ENCODE assay signal across 16 cellular contexts in genomic region chr11:32436751-32437405, GRCh38. TPM values are rescaled to one million over a fixed set of nuclear protein-coding genes. Genes with fewer than 3 reads are reported as not detected.
A peak's percentile ranks its signal among the peaks of the same experiment; 100 is the strongest.
DNase-seq lines count a peak whose midpoint lies in the region; ATAC-seq and TF ChIP-seq lines count a peak whose summit lies in the region.
"Had no signal": no experiment of that assay in that cellular context is flagged by ENCODE, and none has a peak within 500 bp of the region (broad histone marks: within the 10 kb centered on the region; RNA-seq: fewer than 3 reads in every experiment).

No MANE protein-coding gene starts in this region.

- no peaks in the 10 kb centered on the region for H3K36me3 ChIP-seq in H7 (replicated peaks; ENCODE audit: control insufficient read depth, insufficient read depth, low read length)
- H3K36me3 ChIP-seq: Peyer's patch had no signal

- no peak overlapping the region for H3K4me3 Mint-ChIP-seq in activated CD4-positive, alpha-beta T cell treated with anti-CD3 and anti-CD28 coated beads for 36 hours
- no peak overlapping the region for H3K4me3 Mint-ChIP-seq in activated CD4-positive, alpha-beta T cell treated with anti-CD3 and anti-CD28 coated beads, Interleukin-2, amount 10 ng/mL, durations not matched to agents 7 days and 5 days
- H3K4me3 Mint-ChIP-seq in dendritic cell treated with granulocyte-macrophage colony-stimulating factor and Interleukin-4, amounts not matched to agents 40 ng/mL and 50 ng/mL, for 4 days = peak overlapping the region; percentile 67
- no peak overlapping the region for H3K4me3 Mint-ChIP-seq in osteocyte (ENCODE audit: unreplicated experiment)

- POLR2A ChIA-PET in activated CD4-positive, alpha-beta T cell treated with anti-CD3 and anti-CD28 coated beads for 36 hours (lab: Charles Lee) = no interaction called here
- POLR2A ChIA-PET in activated CD4-positive, alpha-beta T cell treated with anti-CD3 and anti-CD28 coated beads, Interleukin-2, amount 10 ng/mL, durations not matched to agents 7 days and 5 days (lab: Charles Lee) = no interaction called here

- H3K27ac Mint-ChIP-seq in activated CD4-positive, alpha-beta T cell treated with anti-CD3 and anti-CD28 coated beads for 36 hours = no peak overlapping the region
- no peak overlapping the region for H3K27ac Mint-ChIP-seq in activated CD4-positive, alpha-beta T cell treated with anti-CD3 and anti-CD28 coated beads, Interleukin-2, amount 10 ng/mL, durations not matched to agents 7 days and 5 days
- no peak overlapping the region for H3K27ac Mint-ChIP-seq in dendritic cell treated with granulocyte-macrophage colony-stimulating factor and Interleukin-4, amounts not matched to agents 40 ng/mL and 50 ng/mL, for 4 days
- no peak overlapping the region for H3K27ac Mint-ChIP-seq in osteocyte (ENCODE audit: unreplicated experiment)

- peaks cover 76% of the 10 kb centered on the region for H3K27me3 Mint-ChIP-seq in activated CD4-positive, alpha-beta T cell treated with anti-CD3 and anti-CD28 coated beads for 36 hours
- peaks cover 87% of the 10 kb centered on the region for H3K27me3 Mint-ChIP-seq in activated CD4-positive, alpha-beta T cell treated with anti-CD3 and anti-CD28 coated beads, Interleukin-2, amount 10 ng/mL, durations not matched to agents 7 days and 5 days
- peaks cover 97% of the 10 kb centered on the region for H3K27me3 Mint-ChIP-seq in dendritic cell treated with granulocyte-macrophage colony-stimulating factor and Interleukin-4, amounts not matched to agents 40 ng/mL and 50 ng/mL, for 4 days
- peaks cover 90% of the 10 kb centered on the region for H3K27me3 Mint-ChIP-seq in osteocyte (ENCODE audit: unreplicated experiment)

- CTCF ChIA-PET in activated CD4-positive, alpha-beta T cell treated with anti-CD3 and anti-CD28 coated beads for 36 hours (lab: Charles Lee) = no interaction called here
- CTCF ChIA-PET in activated CD4-positive, alpha-beta T cell treated with anti-CD3 and anti-CD28 coated beads, Interleukin-2, amount 10 ng/mL, durations not matched to agents 7 days and 5 days (lab: Charles Lee) = interaction anchor here (1.6 kb wide), 1 partner anchor 10 kb away, joined by 4 read pairs; no protein-coding TSS in a partner anchor

- TF ChIP-seq CTCF in osteocyte (IDR thresholded peaks at IDR 0.05) (no peak), GM13976 (IDR thresholded peaks at IDR 0.05; ENCODE audit: borderline replicate concordance, control extremely low read depth, extremely low read depth, insufficient read depth, missing control alignments) (no peak)

- peak; percentile 17 for DNase-seq in activated CD4-positive, alpha-beta T cell treated with anti-CD3 and anti-CD28 coated beads for 36 hours
- no peak for DNase-seq in activated CD4-positive, alpha-beta T cell treated with anti-CD3 and anti-CD28 coated beads, Interleukin-2, amount 10 ng/mL, durations not matched to agents 7 days and 5 days
- peak; percentile 72 for DNase-seq in H7
- peak; percentile 64 for DNase-seq in osteocyte (ENCODE audit: extremely low spot score, unreplicated experiment)
- DNase-seq in AG08396 (ENCODE audit: low spot score) = no peak
- no peak for DNase-seq in GM13976 (ENCODE audit: low spot score)
- DNase-seq in medulla oblongata (ENCODE audit: extremely low spot score) = no peak
- DNase-seq: activated CD4-positive, alpha-beta T cell treated with anti-CD3 and anti-CD28 coated beads for 4 hours; activated gamma-delta T cell treated with Interleukin-2 at 50 U/mL for 16 hours; cerebellar nuclear complex; NCI-H1105 treated with DMSO at 0.1 percent for 48 hours; Peyer's patch; substantia nigra had no signal

- in situ Hi-C loops in GM13976 (cut with MboI; ENCODE audit: low sequenced_read_pairs, unreplicated experiment) = no loop called here

- peaks cover 100% of the 10 kb centered on the region for H3K27me3 ChIP-seq in H7 (ENCODE audit: control insufficient read depth, insufficient read depth, low read length)

- no peak for ATAC-seq in activated CD4-positive, alpha-beta T cell treated with anti-CD3 and anti-CD28 coated beads for 36 hours

- no peaks in the 10 kb centered on the region for H3K9me3 Mint-ChIP-seq in activated CD4-positive, alpha-beta T cell treated with anti-CD3 and anti-CD28 coated beads for 36 hours (ENCODE audit: low read depth)
- H3K9me3 Mint-ChIP-seq in activated CD4-positive, alpha-beta T cell treated with anti-CD3 and anti-CD28 coated beads, Interleukin-2, amount 10 ng/mL, durations not matched to agents 7 days and 5 days = no peaks in the 10 kb centered on the region
- H3K9me3 Mint-ChIP-seq in dendritic cell treated with granulocyte-macrophage colony-stimulating factor and Interleukin-4, amounts not matched to agents 40 ng/mL and 50 ng/mL, for 4 days = no peaks in the 10 kb centered on the region
- H3K9me3 Mint-ChIP-seq in osteocyte (ENCODE audit: unreplicated experiment) = no peaks in the 10 kb centered on the region

- H3K4me3 ChIP-seq in H7 (ENCODE audit: insufficient read depth, low read depth, low read length) = no peak overlapping the region; the same call in 1 of the 2 replicates
- H3K4me3 ChIP-seq: Peyer's patch had no signal

- H3K4me1 Mint-ChIP-seq in activated CD4-positive, alpha-beta T cell treated with anti-CD3 and anti-CD28 coated beads for 36 hours = peaks cover 37% of the 10 kb centered on the region
- H3K4me1 Mint-ChIP-seq in activated CD4-positive, alpha-beta T cell treated with anti-CD3 and anti-CD28 coated beads, Interleukin-2, amount 10 ng/mL, durations not matched to agents 7 days and 5 days = peaks cover 32% of the 10 kb centered on the region
- H3K4me1 Mint-ChIP-seq in dendritic cell treated with granulocyte-macrophage colony-stimulating factor and Interleukin-4, amounts not matched to agents 40 ng/mL and 50 ng/mL, for 4 days (ENCODE audit: low read depth) = peaks cover 64% of the 10 kb centered on the region
- H3K4me1 Mint-ChIP-seq in osteocyte (ENCODE audit: unreplicated experiment) = peaks cover 32% of the 10 kb centered on the region

- intact Hi-C loops in activated CD4-positive, alpha-beta T cell treated with anti-CD3 and anti-CD28 coated beads for 36 hours (cut with DNase I, micrococcal nuclease) = loop anchor here (5.0 to 10.0 kb wide), 3 partner anchors 358 to 635 kb away; partner anchors contain the start of gene CCDC73 (in 2 of the 2)
- intact Hi-C loops in dendritic cell treated with granulocyte-macrophage colony-stimulating factor and Interleukin-4, amounts not matched to agents 40 ng/mL and 50 ng/mL, for 4 days (cut with micrococcal nuclease) = no loop called here

- no peaks in the 10 kb centered on the region for H3K36me3 Mint-ChIP-seq in activated CD4-positive, alpha-beta T cell treated with anti-CD3 and anti-CD28 coated beads for 36 hours (ENCODE audit: low read depth)
- H3K36me3 Mint-ChIP-seq in activated CD4-positive, alpha-beta T cell treated with anti-CD3 and anti-CD28 coated beads, Interleukin-2, amount 10 ng/mL, durations not matched to agents 7 days and 5 days (ENCODE audit: low read depth) = peaks cover 6% of the 10 kb centered on the region
- no peaks in the 10 kb centered on the region for H3K36me3 Mint-ChIP-seq in dendritic cell treated with granulocyte-macrophage colony-stimulating factor and Interleukin-4, amounts not matched to agents 40 ng/mL and 50 ng/mL, for 4 days (ENCODE audit: low read depth)
- no peaks in the 10 kb centered on the region for H3K36me3 Mint-ChIP-seq in osteocyte (ENCODE audit: unreplicated experiment)

RNA-seq across cellular contexts. Expression of gene WT1, which starts 1.5 kb away (rescaled TPM):
- not detected for total RNA-seq in activated CD4-positive, alpha-beta T cell treated with anti-CD3 and anti-CD28 coated beads for 36 hours
- not detected for total RNA-seq in activated CD4-positive, alpha-beta T cell treated with anti-CD3 and anti-CD28 coated beads, Interleukin-2, amount 10 ng/mL, durations not matched to agents 7 days and 5 days
- 0.10 TPM in 1 of 2 replicates, not detected in the other for total RNA-seq in H7 (2014; rRNA removed; shearing (Covaris generic))
- not detected in 2 replicates for total RNA-seq in osteocyte
- total RNA-seq: lung microvascular endothelial cell; Peyer's patch; T-helper 1 cell treated with Interleukin-12 subunit alpha and Interleukin-12 subunit beta and Interleukin-4 antibody, amounts not matched to agents 30 ng/mL and 1 ng/mL, for 36 hours had no signal

Comparison
In these comparisons a context has a peak if more than half of its experiments do, and no peak if none do; other contexts are left out.
1. DNase-seq: peak in activated CD4-positive, alpha-beta T cell treated with anti-CD3 and anti-CD28 coated beads for 36 hours (single experiment), H7 (single experiment) and osteocyte (single experiment); none in activated CD4-positive, alpha-beta T cell treated with anti-CD3 and anti-CD28 coated beads, Interleukin-2, amount 10 ng/mL, durations not matched to agents 7 days and 5 days (single experiment), AG08396 (single experiment), GM13976 (single experiment) and medulla oblongata (single experiment).